Comparison of ENCODE assay signal across 8 cellular contexts in the genomic region with DNA sequence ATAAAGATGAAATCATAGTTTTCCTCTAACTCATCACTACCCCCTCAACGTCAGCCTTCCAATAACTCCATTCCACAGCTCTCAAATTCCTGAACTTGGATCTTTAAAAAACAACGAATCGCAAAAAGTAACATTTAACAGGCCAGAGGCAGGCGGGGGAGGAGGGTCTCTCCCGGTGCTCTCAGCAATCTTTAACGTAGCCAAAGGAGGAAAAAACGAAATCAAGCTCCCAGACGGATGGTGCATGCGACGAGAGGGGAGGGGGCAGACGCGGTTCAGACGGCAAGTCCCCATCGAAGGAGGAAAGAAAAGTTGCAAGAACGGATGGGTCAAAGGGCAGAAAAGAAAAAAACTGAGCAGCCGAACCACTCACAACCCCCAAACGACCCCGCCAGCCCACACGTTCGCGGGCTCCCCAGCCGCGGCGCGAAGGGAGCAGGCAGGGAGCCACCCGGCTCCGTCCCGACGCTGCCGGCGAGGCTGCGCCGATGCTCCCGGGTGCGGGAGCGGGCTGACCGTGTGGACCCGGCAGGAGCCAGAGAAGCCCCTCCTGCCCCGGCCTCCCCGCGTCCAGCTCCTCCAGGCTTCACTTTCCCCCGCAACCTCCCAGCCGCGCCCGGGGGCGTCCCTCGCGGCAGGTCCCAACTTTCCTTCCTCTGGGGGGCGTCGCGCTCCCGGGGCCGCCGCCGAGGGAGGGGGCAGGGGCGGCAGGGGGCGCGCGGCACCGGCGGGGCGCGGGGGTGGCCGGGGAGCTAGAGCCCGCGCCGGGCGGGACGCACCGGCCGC. TPM values are rescaled to one million over a fixed set of nuclear protein-coding genes. Genes with fewer than 3 reads are reported as not detected.
DNase-seq lines count a peak whose midpoint lies in the region; ATAC-seq, FAIRE-seq and TF ChIP-seq lines count a peak whose summit lies in the region.

No MANE protein-coding gene starts in this region.

- 0 to 1% (median 0%) methylated on average over 33 to 71 of the region's 71 CpGs for WGBS in heart left ventricle, 4 donors

- H3K4me3 Mint-ChIP-seq in activated naive CD8-positive, alpha-beta T cell treated with anti-CD3 and anti-CD28 coated beads for 36 hours, result peak overlapping the region; percentile 94

- H3K36me3 Mint-ChIP-seq in activated naive CD8-positive, alpha-beta T cell treated with anti-CD3 and anti-CD28 coated beads for 36 hours, result peaks cover 5% of the 10 kb centered on the region

- no peaks in the 10 kb centered on the region for H3K27me3 ChIP-seq in heart left ventricle

- peak overlapping the region; percentile 82 to 97 (median 96) for H3K27ac ChIP-seq in heart left ventricle

- H3K36me3 ChIP-seq in heart left ventricle, result no peaks in the 10 kb centered on the region

- H3K27ac Mint-ChIP-seq in activated naive CD8-positive, alpha-beta T cell treated with anti-CD3 and anti-CD28 coated beads for 36 hours, result peak overlapping the region; percentile 94

- TF ChIP-seq POLR2A in heart left ventricle (IDR thresholded peaks at IDR 0.05), result no peak

- H3K4me3 ChIP-seq in heart left ventricle, result peak overlapping the region; percentile 67 to 95 (median 92)

- no peaks in the 10 kb centered on the region for H3K9me3 ChIP-seq in heart left ventricle

- FAIRE-seq in urothelium cell line (lab: Jason Lieb, UNC), result no peak

- ATAC-seq in GM18502 (IDR thresholded peaks at IDR 0.05; ENCODE audit: poor library complexity, unreplicated experiment) (peak; percentile 26), HG02798 (IDR thresholded peaks at IDR 0.05; ENCODE audit: poor library complexity, unreplicated experiment) (peak; percentile 9), heart left ventricle (peak in 2 of 4 donors; percentile 2 to 33)

- DNase-seq in RPMI7951 (ENCODE audit: low read depth) (peak; percentile 15), heart left ventricle (peak; percentile 51 to 71 (median 59)), posterior vena cava (ENCODE audit: low spot score) (peak; percentile 82), urothelium cell line (ENCODE audit: low spot score) (peak; percentile 51), NCI-H2107 (lab: John Stamatoyannopoulos, UW) (no peak)
- DNase-seq in activated naive CD8-positive, alpha-beta T cell treated with anti-CD3 and anti-CD28 coated beads for 36 hours, result peak; percentile 70

- no peaks in the 10 kb centered on the region for H3K27me3 Mint-ChIP-seq in activated naive CD8-positive, alpha-beta T cell treated with anti-CD3 and anti-CD28 coated beads for 36 hours

- no peaks in the 10 kb centered on the region for H3K9me3 Mint-ChIP-seq in activated naive CD8-positive, alpha-beta T cell treated with anti-CD3 and anti-CD28 coated beads for 36 hours

- intact Hi-C loops in heart left ventricle (cut with DNase I) (loop anchor here in 9 of 10 donors (2.0 to 10.0 kb wide), 12 partner anchors 54 to 307 kb away; no protein-coding TSS in a partner anchor), posterior vena cava (cut with DNase I) (no loop called here)

- TF ChIP-seq CTCF in heart left ventricle (IDR thresholded peaks at IDR 0.05), result peak in 11 of 12 donors; percentile 8 to 60 (median 37)

- H3K4me1 ChIP-seq in heart left ventricle, result peaks cover 6 to 69% (median 58%) of the 10 kb centered on the region in 12 donors

- H3K4me1 Mint-ChIP-seq in activated naive CD8-positive, alpha-beta T cell treated with anti-CD3 and anti-CD28 coated beads for 36 hours, result peaks cover 38% of the 10 kb centered on the region

RNA-seq across cellular contexts. Expression of gene PEAK1, which starts 0.7 kb away (rescaled TPM):
- total RNA-seq in RPMI7951 (2014; rRNA removed; shearing (Covaris generic)), result 13.5 and 21.4 TPM in 2 replicates
- total RNA-seq in activated naive CD8-positive, alpha-beta T cell treated with anti-CD3 and anti-CD28 coated beads for 36 hours, result 10 to 100 TPM; 33.2 to 33.5 TPM
- total RNA-seq in heart left ventricle (100 to 1,000 TPM in 5 of 9 donors, 10 to 100 TPM in 4; 52.8 to 139 (median 104) TPM), posterior vena cava (100 to 1,000 TPM in 1 of 2 donors, 10 to 100 TPM in 1; 78.6 to 101 TPM)
- polyA plus RNA-seq in heart left ventricle, result 10 to 100 TPM; 12.8 to 29.1 TPM

RNA-seq across cellular contexts. Expression of gene HMG20A, which starts 1.4 kb away (rescaled TPM):
- 28.4 and 37.8 TPM in 2 replicates for total RNA-seq in RPMI7951 (2014; rRNA removed; shearing (Covaris generic))
- 10 to 100 TPM; 41.2 to 47.1 TPM for total RNA-seq in activated naive CD8-positive, alpha-beta T cell treated with anti-CD3 and anti-CD28 coated beads for 36 hours
- total RNA-seq in heart left ventricle (10 to 100 TPM; 22.6 to 54.1 (median 39.9) TPM), posterior vena cava (10 to 100 TPM; 22.2 to 24.6 TPM)
- 10 to 100 TPM; 14.8 to 16.1 TPM for polyA plus RNA-seq in heart left ventricle

Comparison
In these comparisons a context has a peak if more than half of its experiments do, and no peak if none do; other contexts are left out.
1. intact Hi-C loops: an anchor here in heart left ventricle (2.0 to 10.0 kb wide); none called in posterior vena cava.